In the genomic region with DNA sequence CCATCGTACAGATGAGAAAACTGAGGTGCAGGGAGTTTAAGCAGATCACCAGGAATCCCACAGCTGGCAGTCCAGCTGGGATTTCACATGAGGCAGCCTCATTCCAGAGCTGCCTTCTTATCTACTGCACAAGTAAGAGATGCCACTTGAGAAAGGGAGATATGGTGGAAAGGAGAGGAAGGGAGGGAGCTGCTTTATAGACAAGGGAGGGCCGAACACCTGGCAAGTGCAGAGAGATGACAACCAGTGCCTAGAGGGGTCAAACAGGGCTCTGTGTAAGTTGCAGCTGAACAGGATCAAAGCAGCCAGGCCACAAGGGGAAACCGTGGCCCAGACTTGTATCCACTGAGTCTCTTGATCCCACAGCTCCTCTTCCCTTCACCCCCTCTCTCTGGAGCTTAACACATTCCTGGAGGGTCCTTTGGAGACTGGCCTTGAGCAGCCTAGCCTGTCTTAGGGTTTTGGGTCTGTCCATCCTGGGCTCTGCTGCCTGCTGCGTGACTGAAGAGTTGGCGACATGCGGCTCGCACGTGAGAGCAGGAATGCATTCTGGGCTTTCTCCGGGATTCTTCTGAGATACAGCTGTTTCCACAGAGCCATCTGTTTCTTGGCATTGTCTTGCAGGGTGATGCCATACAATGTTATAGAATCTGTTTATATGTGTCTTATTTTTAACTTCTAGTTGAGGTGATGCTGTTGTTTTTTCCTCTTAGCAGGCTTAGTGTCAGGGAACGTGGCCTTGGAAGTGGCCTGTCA, we compare ENCODE assay signal across 14 cellular contexts.
"Had no signal": no experiment of that assay in that cellular context is flagged by ENCODE, and none has a peak within 500 bp of the region (broad histone marks: within the 10 kb centered on the region; RNA-seq: fewer than 3 reads in every experiment).

No MANE protein-coding gene starts in this region.

- H3K4me3 ChIP-seq: adrenal gland, coronary artery, uterus had no signal

- H3K4me1 ChIP-seq: adrenal gland, uterus had no signal

- H3K4me3 Mint-ChIP-seq: nephron had no signal

- H3K27ac ChIP-seq: adrenal gland, coronary artery, epithelial cell of prostate, uterus had no signal

- H3K27me3 ChIP-seq: adrenal gland, uterus had no signal

- H3K9me3 ChIP-seq: adrenal gland, uterus had no signal

- DNase-seq: activated CD4-positive, alpha-beta T cell treated with anti-CD3 and anti-CD28 coated beads, Interleukin-2, amount 50 U/mL, for 4 hours; activated naive CD4-positive, alpha-beta T cell treated with anti-CD3 and anti-CD28 coated beads, Interleukin-2, amount 50 U/mL, for 16 hours; activated T-cell treated with anti-CD3 and anti-CD28 coated beads, Interleukin-2, amount 50 U/mL, for 1 hour; adrenal gland; central memory CD4-positive, alpha-beta T cell; effector memory CD4-positive, alpha-beta T cell; mammary epithelial cell; stimulated activated CD4-positive, alpha-beta T cell treated with anti-CD3 and anti-CD28 coated beads, Interleukin-15, amount 100 ng/mL, for 24 hours; stimulated activated CD4-positive, alpha-beta T cell treated with anti-CD3 and anti-CD28 coated beads, Interleukin-4, amount 100 ng/mL, for 24 hours; T-helper 2 cell; uterus had no signal

- H3K36me3 ChIP-seq: adrenal gland, uterus had no signal
